In the genomic region with DNA sequence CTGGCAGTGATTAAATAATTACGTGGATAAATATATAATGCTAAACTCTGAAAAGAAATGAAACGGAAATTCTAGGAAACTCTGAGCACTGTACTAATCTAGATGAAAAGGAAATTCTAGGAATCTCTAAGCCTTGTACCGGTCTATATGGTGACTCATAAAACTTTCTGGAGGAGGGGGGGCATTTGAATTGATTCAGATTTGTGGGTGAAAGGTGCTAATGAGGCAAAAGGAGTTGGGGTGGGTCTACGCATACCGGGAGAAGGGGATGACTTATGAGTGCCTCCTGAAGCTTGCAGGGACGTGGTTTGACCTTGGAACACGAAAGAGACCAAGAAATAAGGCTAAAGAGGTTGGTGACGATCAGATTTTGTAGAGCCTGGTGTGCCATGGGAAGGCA, we compare ENCODE assay signal across 17 cellular contexts.
A peak's percentile ranks its signal among the peaks of the same experiment; 100 is the strongest.
DNase-seq lines count a peak whose midpoint lies in the region; ATAC-seq, FAIRE-seq and TF ChIP-seq lines count a peak whose summit lies in the region.
"Had no signal": no experiment of that assay in that cellular context is flagged by ENCODE, and none has a peak within 500 bp of the region (broad histone marks: within the 10 kb centered on the region; RNA-seq: fewer than 3 reads in every experiment).

No MANE protein-coding gene starts in this region.

- no peak overlapping the region for H3K4me3 Mint-ChIP-seq in activated T-cell treated with anti-CD3 and anti-CD28 coated beads, Interleukin-2, amount 50 U/mL, for 4 hours
- H3K4me3 Mint-ChIP-seq in Caco-2 (ENCODE audit: unreplicated experiment) = no peak overlapping the region
- no peak overlapping the region for H3K4me3 Mint-ChIP-seq in activated CD4-positive, alpha-beta memory T cell treated with anti-CD3 and anti-CD28 coated beads for 36 hours
- H3K4me3 Mint-ChIP-seq: CD8-positive, alpha-beta T cell; HFFc6 had no signal

- TF ChIP-seq POLR2A in A549 (IDR thresholded peaks at IDR 0.05; ENCODE audit: low read length) = no peak

- no peaks in the 10 kb centered on the region for H3K4me1 ChIP-seq in A549
- peaks cover 19% of the 10 kb centered on the region for H3K4me1 ChIP-seq in Caco-2
- H3K4me1 ChIP-seq: BE2C had no signal

- H3K27ac ChIP-seq in A549 = no peak overlapping the region
- H3K27ac ChIP-seq: C4-2B, HL-60 had no signal

- CTCF ChIA-PET in A549 (lab: Yijun Ruan, JAX) = no interaction called here
- CTCF ChIA-PET in Caco-2 (lab: Charles Lee) = no interaction called here
- CTCF ChIA-PET in activated CD4-positive, alpha-beta memory T cell treated with anti-CD3 and anti-CD28 coated beads for 36 hours (lab: Charles Lee) = no interaction called here

- TF ChIP-seq EP300 in A549 (IDR thresholded peaks at IDR 0.05) = no peak

- no peaks in the 10 kb centered on the region for H3K27me3 ChIP-seq in Caco-2 (replicated peaks; ENCODE audit: control insufficient read depth, insufficient read depth, low read length)
- H3K27me3 ChIP-seq: BE2C had no signal

- POLR2A ChIA-PET in A549 (lab: Yijun Ruan, JAX) (no interaction called here), Caco-2 (lab: Charles Lee) (no interaction called here)
- POLR2A ChIA-PET in activated CD4-positive, alpha-beta memory T cell treated with anti-CD3 and anti-CD28 coated beads for 36 hours (lab: Charles Lee) = interaction anchor here (0.6 kb wide), 1 partner anchor 106 kb away, joined by 4 read pairs; no protein-coding TSS in a partner anchor

- no peak for DNase-seq in activated T-cell treated with anti-CD3 and anti-CD28 coated beads, Interleukin-2, amount 50 U/mL, for 4 hours
- no peak for DNase-seq in activated T-cell treated with anti-CD3 and anti-CD28 coated beads for 4 hours
- DNase-seq in A549 (ENCODE audit: low read depth in 1 of 2, low spot score in 1 of 2) = no peak
- DNase-seq in Caco-2 = no peak
- DNase-seq in activated CD4-positive, alpha-beta memory T cell treated with anti-CD3 and anti-CD28 coated beads for 36 hours = peak; percentile 19
- no peak for DNase-seq in H4 (ENCODE audit: low spot score)
- DNase-seq: BE2C; CD8-positive, alpha-beta T cell; COR-L47; DMS53; HCEC 1CT; HFFc6 had no signal

- H3K36me3 ChIP-seq in Caco-2 (ENCODE audit: control insufficient read depth, insufficient read depth, low read length) = no peaks in the 10 kb centered on the region
- H3K36me3 ChIP-seq: BE2C had no signal

- TF ChIP-seq RAD21 in A549 (conservative IDR thresholded peaks at IDR 0.05 in 1 of 2, IDR thresholded peaks at IDR 0.05 in 1 of 2) = no peak

- no peak for TF ChIP-seq CTCF in A549 (IDR thresholded peaks at IDR 0.05)
- TF ChIP-seq CTCF in Caco-2 (IDR thresholded peaks at IDR 0.05; ENCODE audit: insufficient read depth in 1 of 2, low read depth in 1 of 2, low read length in 1 of 2, severe bottlenecking in 1 of 2, unreplicated experiment in 1 of 2) = no peak

- no peaks in the 10 kb centered on the region for H3K27me3 Mint-ChIP-seq in activated T-cell treated with anti-CD3 and anti-CD28 coated beads, Interleukin-2, amount 50 U/mL, for 4 hours (ENCODE audit: low read depth)
- no peaks in the 10 kb centered on the region for H3K27me3 Mint-ChIP-seq in Caco-2 (ENCODE audit: insufficient read depth, unreplicated experiment)
- H3K27me3 Mint-ChIP-seq in activated CD4-positive, alpha-beta memory T cell treated with anti-CD3 and anti-CD28 coated beads for 36 hours = no peaks in the 10 kb centered on the region

- no peaks in the 10 kb centered on the region for H3K9me3 ChIP-seq in A549
- H3K9me3 ChIP-seq in Caco-2 = no peaks in the 10 kb centered on the region
- H3K9me3 ChIP-seq: BE2C had no signal

- H3K9me3 Mint-ChIP-seq in activated T-cell treated with anti-CD3 and anti-CD28 coated beads, Interleukin-2, amount 50 U/mL, for 4 hours = no peaks in the 10 kb centered on the region
- H3K9me3 Mint-ChIP-seq in Caco-2 (ENCODE audit: unreplicated experiment) = no peaks in the 10 kb centered on the region
- no peaks in the 10 kb centered on the region for H3K9me3 Mint-ChIP-seq in activated CD4-positive, alpha-beta memory T cell treated with anti-CD3 and anti-CD28 coated beads for 36 hours
- H3K9me3 Mint-ChIP-seq: CD8-positive, alpha-beta T cell; HFFc6 had no signal

- no TSS peak for BruUV-seq in Caco-2 (replicated peaks; lab: Mats Ljungman, UMichigan)

- H3K27ac Mint-ChIP-seq in Caco-2 (ENCODE audit: unreplicated experiment) = peak overlapping the region; percentile 3
- H3K27ac Mint-ChIP-seq in activated CD4-positive, alpha-beta memory T cell treated with anti-CD3 and anti-CD28 coated beads for 36 hours = no peak overlapping the region
- H3K27ac Mint-ChIP-seq: CD8-positive, alpha-beta T cell; HFFc6 had no signal

- peak; percentile 27 to 43 for ATAC-seq in activated T-cell treated with anti-CD3 and anti-CD28 coated beads, Interleukin-2, amount 50 U/mL, for 4 hours
- no peak for ATAC-seq in A549
- no peak for ATAC-seq in HG02852 (IDR thresholded peaks at IDR 0.05; ENCODE audit: unreplicated experiment)
- ATAC-seq: CD8-positive, alpha-beta T cell had no signal

- H3K4me1 Mint-ChIP-seq in activated T-cell treated with anti-CD3 and anti-CD28 coated beads, Interleukin-2, amount 50 U/mL, for 4 hours (ENCODE audit: low read depth) = peaks cover 7% of the 10 kb centered on the region
- H3K4me1 Mint-ChIP-seq in Caco-2 (ENCODE audit: low read depth, unreplicated experiment) = peaks cover 16% of the 10 kb centered on the region
- peaks cover 10% of the 10 kb centered on the region for H3K4me1 Mint-ChIP-seq in activated CD4-positive, alpha-beta memory T cell treated with anti-CD3 and anti-CD28 coated beads for 36 hours (ENCODE audit: low read depth)

- no peak overlapping the region for H3K4me2 ChIP-seq in A549

- FAIRE-seq in A549 (lab: Jason Lieb, UNC) = peak; percentile 95
- FAIRE-seq: A204.1, H1 had no signal

- no peaks in the 10 kb centered on the region for H3K36me3 Mint-ChIP-seq in activated T-cell treated with anti-CD3 and anti-CD28 coated beads, Interleukin-2, amount 50 U/mL, for 4 hours (ENCODE audit: insufficient read depth)
- H3K36me3 Mint-ChIP-seq in Caco-2 (ENCODE audit: insufficient read depth, unreplicated experiment) = no peaks in the 10 kb centered on the region
- no peaks in the 10 kb centered on the region for H3K36me3 Mint-ChIP-seq in activated CD4-positive, alpha-beta memory T cell treated with anti-CD3 and anti-CD28 coated beads for 36 hours
- H3K36me3 Mint-ChIP-seq: CD8-positive, alpha-beta T cell had no signal

- H3K4me3 ChIP-seq in A549 (no peak overlapping the region), Caco-2 (ENCODE audit: low read depth, low read length) (no peak overlapping the region)

- WGBS in A549 (ENCODE audit: missing lambda C conversion rate) = 54% methylated on average over 8 of the region's 8 CpGs

- intact Hi-C loops in Caco-2 (cut with micrococcal nuclease; ENCODE audit: unreplicated experiment) = no loop called here
- intact Hi-C loops in activated CD4-positive, alpha-beta memory T cell treated with anti-CD3 and anti-CD28 coated beads for 36 hours (cut with micrococcal nuclease) = no loop called here

TF ChIP-seq in A549, 52 proteins besides CTCF, POLR2A, EP300 and RAD21:
- TF ChIP-seq PBX3 (IDR thresholded peaks at IDR 0.05) = no peak
- TF ChIP-seq RCOR1 (IDR thresholded peaks at IDR 0.05; ENCODE audit: low read depth, low read length) = no peak
- TF ChIP-seq HEYL (CRISPR knock-in tag; IDR thresholded peaks at IDR 0.05) = no peak
- no peak for TF ChIP-seq CBX8 (IDR thresholded peaks at IDR 0.05)
- TF ChIP-seq JUN (IDR thresholded peaks at IDR 0.05) = no peak
- TF ChIP-seq TFCP2L1 (CRISPR knock-in tag; IDR thresholded peaks at IDR 0.05) = no peak
- TF ChIP-seq MAFK (IDR thresholded peaks at IDR 0.05; ENCODE audit: partially characterized antibody) = no peak

Comparison
In these comparisons a context has a peak if more than half of its experiments do, and no peak if none do; other contexts are left out.
1. ATAC-seq: peak in activated T-cell treated with anti-CD3 and anti-CD28 coated beads, Interleukin-2, amount 50 U/mL, for 4 hours (2 of 2); none in A549 (0 of 2) and HG02852 (single experiment).